Comparison of ENCODE assay signal across 29 cellular contexts in the genomic region with DNA sequence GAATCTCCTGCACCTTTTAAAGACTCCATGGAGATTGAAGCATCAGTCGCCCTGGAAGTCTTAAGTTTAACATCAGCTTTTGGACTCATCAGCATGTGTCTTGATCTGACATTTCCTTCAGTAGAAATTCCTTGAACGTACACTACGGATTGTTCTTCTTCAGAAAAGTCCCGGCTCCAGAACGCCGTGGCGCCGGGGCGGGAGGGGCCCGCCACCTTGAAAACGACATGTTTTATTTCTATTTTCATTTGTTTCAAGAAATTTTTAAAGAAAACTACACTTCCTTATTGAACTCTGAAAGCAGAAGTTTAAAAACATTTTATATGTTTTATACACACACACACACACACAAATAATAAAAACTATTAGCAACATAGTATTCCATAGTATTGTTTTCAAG.
"Had no signal": no experiment of that assay in that cellular context is flagged by ENCODE, and none has a peak within 500 bp of the region (broad histone marks: within the 10 kb centered on the region; RNA-seq: fewer than 3 reads in every experiment).

No MANE protein-coding gene starts in this region.

- H3K9me3 Mint-ChIP-seq: natural killer cell; stimulated activated effector memory CD8-positive, alpha-beta T cell treated with anti-CD3 and anti-CD28 coated beads, Interleukin-12 subunit alpha, Interleukin-12 subunit beta, amount 100 ng/mL, for 72 hours had no signal

- H3K9me3 ChIP-seq: ovary, psoas muscle, right lobe of liver, sigmoid colon, suprapubic skin, testis, tibial artery, uterus had no signal

- H3K4me3 Mint-ChIP-seq: natural killer cell; nephron; neural progenitor cell; stimulated activated effector memory CD8-positive, alpha-beta T cell treated with anti-CD3 and anti-CD28 coated beads, Interleukin-12 subunit alpha, Interleukin-12 subunit beta, amount 100 ng/mL, for 72 hours; stimulated activated naive B cell treated with anti-CD40 and anti-IgM and Interleukin-4, amounts not matched to agents 10 μg/mL and 1 μg/mL and 100 μg/mL, for 72 hours; stimulated activated naive CD8-positive, alpha-beta T cell treated with anti-CD3 and anti-CD28 coated beads, Interleukin-15, Interleukin-2, amounts not matched to agents 100 ng/mL and 50 ng/mL, for 24 hours; type B pancreatic cell had no signal

- H3K27me3 Mint-ChIP-seq: progenitor cell of endocrine pancreas; stimulated activated naive CD8-positive, alpha-beta T cell treated with anti-CD3 and anti-CD28 coated beads, Interleukin-15, Interleukin-2, amounts not matched to agents 100 ng/mL and 50 ng/mL, for 24 hours; type B pancreatic cell had no signal

- ATAC-seq: natural killer cell; psoas muscle; right cardiac atrium; right lobe of liver; stimulated activated effector memory CD8-positive, alpha-beta T cell treated with anti-CD3 and anti-CD28 coated beads, Interleukin-12 subunit alpha, Interleukin-12 subunit beta, amount 100 ng/mL, for 72 hours; stimulated activated naive B cell treated with anti-CD40 and anti-IgM and Interleukin-4, amounts not matched to agents 10 μg/mL and 1 μg/mL and 100 μg/mL, for 72 hours; upper lobe of right lung had no signal

- H2AFZ ChIP-seq: neural progenitor cell, parathyroid adenoma had no signal

- H3K9ac ChIP-seq: neural progenitor cell, parathyroid adenoma had no signal

- H3K79me2 ChIP-seq: parathyroid adenoma had no signal

- H3K4me3 ChIP-seq: neural progenitor cell, ovary, psoas muscle, right lobe of liver, sigmoid colon, suprapubic skin, testis, tibial artery, transverse colon, upper lobe of right lung, uterus had no signal

- H3K4me1 Mint-ChIP-seq: natural killer cell; nephron; neural progenitor cell; stimulated activated effector memory CD8-positive, alpha-beta T cell treated with anti-CD3 and anti-CD28 coated beads, Interleukin-12 subunit alpha, Interleukin-12 subunit beta, amount 100 ng/mL, for 72 hours had no signal

- H3K27me3 ChIP-seq: neural progenitor cell, ovary, right lobe of liver, sigmoid colon, suprapubic skin, testis, tibial artery, transverse colon, upper lobe of right lung, uterus had no signal

- H3K4me2 ChIP-seq: neural progenitor cell had no signal

- H3K27ac ChIP-seq: neural progenitor cell, ovary, parathyroid adenoma, psoas muscle, right lobe of liver, sigmoid colon, suprapubic skin, testis, tibial artery, transverse colon, upper lobe of right lung, uterus had no signal

- H3K36me3 ChIP-seq: neural progenitor cell, ovary, right lobe of liver, sigmoid colon, suprapubic skin, tibial artery, transverse colon, upper lobe of right lung, uterus had no signal

- DNase-seq: natural killer cell; occipital lobe; ovary; posterior cingulate gyrus; psoas muscle; right lobe of liver; sigmoid colon; small intestine; stimulated activated CD4-positive, alpha-beta T cell treated with anti-CD3 and anti-CD28 coated beads, Interleukin-15, amount 100 ng/mL, for 24 hours; stimulated activated CD4-positive, alpha-beta T cell treated with anti-CD3 and anti-CD28 coated beads, Interleukin-2, amount 100 ng/mL, for 24 hours; stimulated activated CD4-positive, alpha-beta T cell treated with anti-CD3 and anti-CD28 coated beads, Interleukin-2, amount 100 ng/mL, for 48 hours; stimulated activated CD4-positive, alpha-beta T cell treated with anti-CD3 and anti-CD28 coated beads, Interleukin-4, amount 100 ng/mL, for 24 hours; stimulated activated naive B cell treated with anti-CD40 and anti-IgM and Interleukin-4, amounts not matched to agents 10 μg/mL and 1 μg/mL and 100 μg/mL, for 72 hours; stimulated activated naive CD4-positive, alpha-beta T cell treated with Interleukin-2 at 50 U/mL for 16 hours; substantia nigra; testis; tibial artery; transverse colon; upper lobe of right lung; uterus had no signal

- H3K4me1 ChIP-seq: neural progenitor cell, parathyroid adenoma, psoas muscle, right lobe of liver, sigmoid colon, testis, tibial artery, transverse colon, upper lobe of right lung, uterus had no signal

- H3K27ac Mint-ChIP-seq: natural killer cell; nephron; neural progenitor cell; progenitor cell of endocrine pancreas; stimulated activated effector memory CD8-positive, alpha-beta T cell treated with anti-CD3 and anti-CD28 coated beads, Interleukin-12 subunit alpha, Interleukin-12 subunit beta, amount 100 ng/mL, for 72 hours; stimulated activated naive B cell treated with anti-CD40 and anti-IgM and Interleukin-4, amounts not matched to agents 10 μg/mL and 1 μg/mL and 100 μg/mL, for 72 hours; stimulated activated naive CD8-positive, alpha-beta T cell treated with anti-CD3 and anti-CD28 coated beads, Interleukin-15, Interleukin-2, amounts not matched to agents 100 ng/mL and 50 ng/mL, for 24 hours had no signal

- H3K36me3 Mint-ChIP-seq: natural killer cell; neural progenitor cell; stimulated activated effector memory CD8-positive, alpha-beta T cell treated with anti-CD3 and anti-CD28 coated beads, Interleukin-12 subunit alpha, Interleukin-12 subunit beta, amount 100 ng/mL, for 72 hours; stimulated activated naive B cell treated with anti-CD40 and anti-IgM and Interleukin-4, amounts not matched to agents 10 μg/mL and 1 μg/mL and 100 μg/mL, for 72 hours; type B pancreatic cell had no signal
